In genomic region chr15:77420610-77421369, GRCh38 we compare ENCODE assay signal across 1 cellular context.
A peak's percentile ranks its signal among the peaks of the same experiment; 100 is the strongest.
TF ChIP-seq lines count a peak whose summit lies in the region.

TSS of gene HMG20A (plus strand) at chr15:77420888. CDS start at chr15:77458408, 37,520 bp downstream.

TF ChIP-seq in HepG2, 621 proteins besides CTCF, POLR2A, EP300 and RAD21 (continued from another document and continues in another):
- peak; percentile 50; the same call in 1 of the 2 replicates for TF ChIP-seq ZNF839 (CRISPR knock-in tag; IDR thresholded peaks at IDR 0.05; ENCODE audit: borderline replicate concordance)
- no peak for TF ChIP-seq HNF1B (CRISPR knock-in tag; IDR thresholded peaks at IDR 0.05)
- no peak for TF ChIP-seq IRF2 (CRISPR knock-in tag; IDR thresholded peaks at IDR 0.05)
- peak; percentile 91 for TF ChIP-seq GMEB2 (CRISPR knock-in tag; IDR thresholded peaks at IDR 0.05; ENCODE audit: low read depth)
- no peak for TF ChIP-seq SP2 (CRISPR knock-in tag; IDR thresholded peaks at IDR 0.05)
- no peak for TF ChIP-seq ETS1 (CRISPR knock-in tag; IDR thresholded peaks at IDR 0.05)
- TF ChIP-seq ZNF496 (CRISPR knock-in tag; IDR thresholded peaks at IDR 0.05; ENCODE audit: insufficient replicate concordance) = no peak
- no peak for TF ChIP-seq RXRA (CRISPR knock-in tag; IDR thresholded peaks at IDR 0.05)
- TF ChIP-seq KLF16 (CRISPR knock-in tag; IDR thresholded peaks at IDR 0.05) = no peak
- TF ChIP-seq ZNF775 (CRISPR knock-in tag; IDR thresholded peaks at IDR 0.05; ENCODE audit: borderline replicate concordance) = no peak
- no peak for TF ChIP-seq ATAD3A (CRISPR knock-in tag; IDR thresholded peaks at IDR 0.05)
- TF ChIP-seq ATF5 (CRISPR knock-in tag; IDR thresholded peaks at IDR 0.05; ENCODE audit: low read depth) = no peak
- no peak for TF ChIP-seq FOXP1 (IDR thresholded peaks at IDR 0.05)
- TF ChIP-seq FOXP1 (CRISPR knock-in tag; IDR thresholded peaks at IDR 0.05) = no peak
- TF ChIP-seq ZNF441 (CRISPR knock-in tag; IDR thresholded peaks at IDR 0.05; ENCODE audit: borderline replicate concordance) = 0 out of 2 replicates have a peak, but pooled peaks have one; percentile 32
- no peak for TF ChIP-seq DZIP1 (CRISPR knock-in tag; IDR thresholded peaks at IDR 0.05)
- peak; percentile 60; the same call in 1 of the 2 replicates for TF ChIP-seq PHF20 (CRISPR knock-in tag; IDR thresholded peaks at IDR 0.05)
- peak; percentile 98 for TF ChIP-seq THAP11 (CRISPR knock-in tag; IDR thresholded peaks at IDR 0.05)
- no peak for TF ChIP-seq ZNF292 (CRISPR knock-in tag; IDR thresholded peaks at IDR 0.05; ENCODE audit: borderline replicate concordance, low read depth)
- peak; percentile 55; the same call in 1 of the 2 replicates for TF ChIP-seq SAP130 (CRISPR knock-in tag; IDR thresholded peaks at IDR 0.05; ENCODE audit: low read depth)
- TF ChIP-seq GMEB1 (CRISPR knock-in tag; IDR thresholded peaks at IDR 0.05; ENCODE audit: borderline replicate concordance) = peak; percentile 96
- TF ChIP-seq POLR2AphosphoS5 (IDR thresholded peaks at IDR 0.05; ENCODE audit: low read depth, low read length) = peak; percentile 88
- no peak for TF ChIP-seq ZNF747 (CRISPR knock-in tag; IDR thresholded peaks at IDR 0.05; ENCODE audit: borderline replicate concordance)
- peak; percentile 17; the same call in 1 of the 2 replicates for TF ChIP-seq ATF7 (IDR thresholded peaks at IDR 0.05)
- TF ChIP-seq ATF7 (CRISPR knock-in tag; IDR thresholded peaks at IDR 0.05) = peak; percentile 42; the same call in 1 of the 2 replicates
- 0 out of 2 replicates have a peak, but pooled peaks have one; percentile 24 for TF ChIP-seq ZNF639 (CRISPR knock-in tag; conservative IDR thresholded peaks at IDR 0.05)
- peak; percentile 18; the same call in 1 of the 2 replicates for TF ChIP-seq HOXA3 (CRISPR knock-in tag; IDR thresholded peaks at IDR 0.05)
- TF ChIP-seq ZGPAT (CRISPR knock-in tag; IDR thresholded peaks at IDR 0.05) = peak; percentile 35; the same call in 1 of the 2 replicates
- TF ChIP-seq CREM (IDR thresholded peaks at IDR 0.05) = peak; percentile 95
- no peak for TF ChIP-seq CREM (CRISPR knock-in tag; IDR thresholded peaks at IDR 0.05)
- TF ChIP-seq CENPBD1 (CRISPR knock-in tag; IDR thresholded peaks at IDR 0.05; ENCODE audit: borderline replicate concordance, low read depth) = 0 out of 2 replicates have a peak, but pooled peaks have one; percentile 28
- TF ChIP-seq NFYC (CRISPR knock-in tag; IDR thresholded peaks at IDR 0.05) = peak; percentile 14; the same call in 1 of the 2 replicates
- TF ChIP-seq LCORL (IDR thresholded peaks at IDR 0.05) = peak; percentile 66
- no peak for TF ChIP-seq LCORL (CRISPR knock-in tag; IDR thresholded peaks at IDR 0.05)
- 0 out of 2 replicates have a peak, but pooled peaks have one; percentile 26 for TF ChIP-seq ZBTB38 (CRISPR knock-in tag; IDR thresholded peaks at IDR 0.05)
- no peak for TF ChIP-seq CENPT (CRISPR knock-in tag; IDR thresholded peaks at IDR 0.05; ENCODE audit: low read depth)
- TF ChIP-seq ARID3A (IDR thresholded peaks at IDR 0.05; ENCODE audit: low read depth, low read length) = peak; percentile 75
- TF ChIP-seq ZKSCAN8 (CRISPR knock-in tag; IDR thresholded peaks at IDR 0.05; ENCODE audit: borderline replicate concordance) = 0 out of 2 replicates have a peak, but pooled peaks have one; percentile 15
- TF ChIP-seq HBP1 (CRISPR knock-in tag; IDR thresholded peaks at IDR 0.05; ENCODE audit: low read depth) = peak; percentile 70
- 0 out of 2 replicates have a peak, but pooled peaks have one; percentile 24 for TF ChIP-seq ZNF430 (CRISPR knock-in tag; IDR thresholded peaks at IDR 0.05)
- no peak for TF ChIP-seq ZNF354B (CRISPR knock-in tag; IDR thresholded peaks at IDR 0.05)
- TF ChIP-seq ZNF761 (CRISPR knock-in tag; conservative IDR thresholded peaks at IDR 0.05) = 0 out of 2 replicates have a peak, but pooled peaks have one; percentile 69
- TF ChIP-seq THAP9 (CRISPR knock-in tag; IDR thresholded peaks at IDR 0.05; ENCODE audit: borderline replicate concordance) = peak; percentile 81; the same call in 1 of the 2 replicates
